ENCODE assay signal across 1 cellular context in genomic region chr9:124834586-124834985, GRCh38.
TF ChIP-seq lines count a peak whose summit lies in the region.

No MANE protein-coding gene starts in this region.

TF ChIP-seq in GM12878, 131 proteins besides CTCF, POLR2A, EP300 and RAD21:
- TF ChIP-seq SMAD1 (IDR thresholded peaks at IDR 0.05; ENCODE audit: low read depth, partially characterized antibody) (no peak), TCF12 (IDR thresholded peaks at IDR 0.05; ENCODE audit: low read depth, low read length) (no peak), STAT3 (IDR thresholded peaks at IDR 0.05; ENCODE audit: low read depth, low read length) (no peak), BHLHE40 (IDR thresholded peaks at IDR 0.05; ENCODE audit: borderline replicate concordance in 1 of 2, low read depth in 2 of 2, low read length in 1 of 2) (no peak), EED (IDR thresholded peaks at IDR 0.05; ENCODE audit: low read depth) (no peak), RBBP5 (conservative IDR thresholded peaks at IDR 0.05) (no peak)
